In genomic region chr1:16248603-16249534, GRCh38 we compare ENCODE assay signal across 8 cellular contexts. TPM values are rescaled to one million over a fixed set of nuclear protein-coding genes. Genes with fewer than 3 reads are reported as not detected.
DNase-seq lines count a peak whose midpoint lies in the region; ATAC-seq and TF ChIP-seq lines count a peak whose summit lies in the region.

No MANE protein-coding gene starts in this region.

- peaks cover 22% of the 10 kb centered on the region for H3K4me1 ChIP-seq in cardiac muscle cell (ENCODE audit: low read depth)

- H3K9me3 ChIP-seq in cardiac muscle cell (ENCODE audit: low read depth) = no peaks in the 10 kb centered on the region

- H3K27ac ChIP-seq in cardiac muscle cell = peak overlapping the region; percentile 42

- peaks cover 36% of the 10 kb centered on the region for H3K36me3 ChIP-seq in cardiac muscle cell

- H3K4me3 Mint-ChIP-seq in activated T-helper 17 cell treated with anti-CD3 and anti-CD28 coated beads, Interleukin-2, amount 50 U/mL, for 72 hours = no peak overlapping the region

- ATAC-seq in GM19351 (IDR thresholded peaks at IDR 0.05; ENCODE audit: unreplicated experiment) (peak; percentile 63), sciatic nerve (peak; percentile 70)
- no peak for ATAC-seq in activated T-helper 17 cell treated with anti-CD3 and anti-CD28 coated beads, Interleukin-2, amount 50 U/mL, for 72 hours (replicated peaks)

- H3K9me3 Mint-ChIP-seq in activated T-helper 17 cell treated with anti-CD3 and anti-CD28 coated beads, Interleukin-2, amount 50 U/mL, for 72 hours = no peaks in the 10 kb centered on the region

- no peaks in the 10 kb centered on the region for H3K27me3 ChIP-seq in cardiac muscle cell

- peaks cover 76% of the 10 kb centered on the region for H3K36me3 Mint-ChIP-seq in activated T-helper 17 cell treated with anti-CD3 and anti-CD28 coated beads, Interleukin-2, amount 50 U/mL, for 72 hours (ENCODE audit: low read depth)

- H3K4me1 Mint-ChIP-seq in activated T-helper 17 cell treated with anti-CD3 and anti-CD28 coated beads, Interleukin-2, amount 50 U/mL, for 72 hours = no peaks in the 10 kb centered on the region

- H3K4me3 ChIP-seq in cardiac muscle cell = no peak overlapping the region

- TF ChIP-seq CTCF in cardiac muscle cell (IDR thresholded peaks at IDR 0.05; ENCODE audit: low read depth, low read length) = no peak

- intact Hi-C loops in sciatic nerve (cut with DNase I) = no loop called here

- peak overlapping the region; percentile 45 for H3K27ac Mint-ChIP-seq in activated T-helper 17 cell treated with anti-CD3 and anti-CD28 coated beads, Interleukin-2, amount 50 U/mL, for 72 hours

- no peaks in the 10 kb centered on the region for H3K27me3 Mint-ChIP-seq in activated T-helper 17 cell treated with anti-CD3 and anti-CD28 coated beads, Interleukin-2, amount 50 U/mL, for 72 hours

- DNase-seq in Ammon's horn (ENCODE audit: low spot score) (peak; percentile 88), NCI-H2081 treated with DMSO at 0.1 percent for 48 hours (lab: John Stamatoyannopoulos, UW) (peak; percentile 99), cardiac muscle cell (ENCODE audit: low read depth in 1 of 2, low spot score in 1 of 2) (peak; percentile 86 to 91), sciatic nerve (ENCODE audit: low spot score) (peak; percentile 85), SKM-1 treated with dmso at 0.1 percent for 144 hours (lab: John Stamatoyannopoulos, UW; ENCODE audit: unreplicated experiment) (no peak)
- DNase-seq in activated naive CD4-positive, alpha-beta T cell treated with anti-CD3 and anti-CD28 coated beads, Interleukin-2, amount 50 U/mL, for 16 hours = no peak

RNA-seq across cellular contexts. Expression of gene CPLANE2, which starts 11.9 kb away (rescaled TPM):
- total RNA-seq in activated T-helper 17 cell treated with anti-CD3 and anti-CD28 coated beads, Interleukin-2, amount 50 U/mL, for 72 hours = 1 to 10 TPM; 3.1 to 7.5 TPM
- total RNA-seq in cardiac muscle cell = 20.5 and 26.5 TPM in 2 replicates
- 7.2 and 9.1 TPM in 2 replicates for polyA plus RNA-seq in cardiac muscle cell
- 9.8 TPM for total RNA-seq in sciatic nerve

RNA-seq across cellular contexts. Expression of gene ARHGEF19, which starts 36.4 kb away (rescaled TPM):
- total RNA-seq in activated T-helper 17 cell treated with anti-CD3 and anti-CD28 coated beads, Interleukin-2, amount 50 U/mL, for 72 hours = 10 to 100 TPM in 1 of 2 donors, 1 to 10 TPM in 1; 7.5 to 10.0 TPM
- total RNA-seq in cardiac muscle cell = 3.5 and 4.0 TPM in 2 replicates
- 6.7 and 11.6 TPM in 2 replicates for polyA plus RNA-seq in cardiac muscle cell
- total RNA-seq in sciatic nerve = 4.6 TPM

Comparison
In these comparisons a context has a peak if more than half of its experiments do, and no peak if none do; other contexts are left out.
1. DNase-seq: peak in Ammon's horn (single experiment), NCI-H2081 treated with DMSO at 0.1 percent for 48 hours (single experiment), cardiac muscle cell (2 of 2) and sciatic nerve (single experiment); none in SKM-1 treated with dmso at 0.1 percent for 144 hours (single experiment) and activated naive CD4-positive, alpha-beta T cell treated with anti-CD3 and anti-CD28 coated beads, Interleukin-2, amount 50 U/mL, for 16 hours (single experiment).